8 cellular contexts compared by ENCODE assay signal in genomic region chr14:33839193-33840076, GRCh38.
DNase-seq lines count a peak whose midpoint lies in the region; ATAC-seq and TF ChIP-seq lines count a peak whose summit lies in the region.

No MANE protein-coding gene starts in this region.

- H3K4me3 ChIP-seq in esophagus muscularis mucosa (no peak overlapping the region), neural cell (ENCODE audit: low read length) (no peak overlapping the region), transverse colon (no peak overlapping the region)

- H3K4me1 ChIP-seq in esophagus muscularis mucosa (peaks cover 3 to 11% (median 7%) of the 10 kb centered on the region in 4 donors), transverse colon (peaks cover 0 to 21% (median 4%) of the 10 kb centered on the region in 4 donors)

- TF ChIP-seq CTCF in esophagus muscularis mucosa (IDR thresholded peaks at IDR 0.05) (peak; percentile 81 to 86 (median 84)), neural cell (IDR thresholded peaks at IDR 0.05; ENCODE audit: poor library complexity, severe bottlenecking) (peak; percentile 63), transverse colon (IDR thresholded peaks at IDR 0.05) (peak; percentile 79 to 82 (median 79))

- no peaks in the 10 kb centered on the region for H3F3A ChIP-seq in neural cell (ENCODE audit: insufficient read depth, low read length, poor library complexity, severe bottlenecking)

- H3K36me3 ChIP-seq in esophagus muscularis mucosa = no peaks in the 10 kb centered on the region
- H3K36me3 ChIP-seq in neural cell (ENCODE audit: insufficient read depth, low read length) = no peaks in the 10 kb centered on the region
- no peaks in the 10 kb centered on the region for H3K36me3 ChIP-seq in transverse colon

- DNase-seq in DMS53 (lab: John Stamatoyannopoulos, UW) (peak; percentile 72), NCI-H748 (lab: John Stamatoyannopoulos, UW; ENCODE audit: unreplicated experiment) (peak; percentile 70), esophagus muscularis mucosa (ENCODE audit: extremely low spot score) (peak; percentile 91), transverse colon (peak; percentile 39), T1000 (lab: John Stamatoyannopoulos, UW) (no peak)
- DNase-seq in activated CD8-positive, alpha-beta memory T cell treated with anti-CD3 and anti-CD28 coated beads, Interleukin-2, amount 50 U/mL, for 4 hours = peak; percentile 47

- WGBS in esophagus muscularis mucosa = 50% methylated on average over 16 of the region's 16 CpGs
- 45 to 47% methylated on average over 13 to 16 of the region's 16 CpGs for WGBS in transverse colon (ENCODE audit: low coverage in 1 of 2), 2 donors

- in situ Hi-C loops in transverse colon (cut with MboI; ENCODE audit: low pct_ligation_motif_present in 1 of 4, low pct_unique_long_range_greater_than_20kb in 1 of 4, low sequenced_read_pairs in 3 of 4) = loop anchor here (10.0 to 25.0 kb wide), 7 partner anchors 248 to 475 kb away; no protein-coding TSS in a partner anchor

- H2AFZ ChIP-seq in neural cell (ENCODE audit: low read depth, low read length) = no peak overlapping the region

- peak; percentile 65 for TF ChIP-seq RAD21 in neural cell (conservative IDR thresholded peaks at IDR 0.05)

- no peak overlapping the region for H3K9ac ChIP-seq in neural cell (ENCODE audit: low read length)

- H3K27me3 ChIP-seq in esophagus muscularis mucosa (no peaks in the 10 kb centered on the region), neural cell (ENCODE audit: insufficient read depth, low read depth, low read length) (no peaks in the 10 kb centered on the region), transverse colon (no peaks in the 10 kb centered on the region)

- H3K79me2 ChIP-seq in neural cell (replicated peaks; ENCODE audit: insufficient read depth, low read length) = no peaks in the 10 kb centered on the region

- H4K20me1 ChIP-seq in neural cell (ENCODE audit: insufficient read depth) = no peaks in the 10 kb centered on the region

- no peaks in the 10 kb centered on the region for H3K9me3 ChIP-seq in esophagus muscularis mucosa
- H3K9me3 ChIP-seq in neural cell (ENCODE audit: low read length) = no peaks in the 10 kb centered on the region
- no peaks in the 10 kb centered on the region for H3K9me3 ChIP-seq in transverse colon

- no peaks in the 10 kb centered on the region for H3K9me2 ChIP-seq in neural cell (ENCODE audit: insufficient read depth, low read length)

- H3K27ac ChIP-seq in esophagus muscularis mucosa (replicated peaks in 1 of 4) = no peak overlapping the region
- H3K27ac ChIP-seq in neural cell (ENCODE audit: low read length) = no peak overlapping the region
- no peak overlapping the region for H3K27ac ChIP-seq in transverse colon

- no peak for TF ChIP-seq POLR2A in esophagus muscularis mucosa (IDR thresholded peaks at IDR 0.05; ENCODE audit: low read depth)
- TF ChIP-seq POLR2A in transverse colon (IDR thresholded peaks at IDR 0.05) = no peak

- peak; percentile 61 for ATAC-seq in HG02763 (IDR thresholded peaks at IDR 0.05; ENCODE audit: unreplicated experiment)

- intact Hi-C loops in esophagus muscularis mucosa (cut with DNase I) (loop anchor here (1.0 to 2.0 kb wide), 2 partner anchors 259 to 461 kb away; no protein-coding TSS in a partner anchor), transverse colon (cut with DNase I; ENCODE audit: low total_unique reads) (loop anchor here (5.0 to 10.0 kb wide), 2 partner anchors 255 to 383 kb away; no protein-coding TSS in a partner anchor)

- TF ChIP-seq EP300 in esophagus muscularis mucosa (IDR thresholded peaks at IDR 0.05) = no peak
- no peak for TF ChIP-seq EP300 in neural cell (conservative IDR thresholded peaks at IDR 0.05; ENCODE audit: poor library complexity, severe bottlenecking)
- TF ChIP-seq EP300 in transverse colon (IDR thresholded peaks at IDR 0.05; ENCODE audit: low read depth) = no peak

- no peak overlapping the region for H3K4me2 ChIP-seq in neural cell (ENCODE audit: low read length)

TF ChIP-seq in neural cell, 6 proteins besides CTCF, POLR2A, EP300 and RAD21:
- TF ChIP-seq REST (IDR thresholded peaks at IDR 0.05; ENCODE audit: borderline replicate concordance) (no peak), SMC3 (conservative IDR thresholded peaks at IDR 0.05; ENCODE audit: poor library complexity) (peak; percentile 75)
